In genomic region chr9:137406876-137407589, GRCh38 we compare ENCODE assay signal across 1 cellular context.
TF ChIP-seq lines count a peak whose summit lies in the region.

No MANE protein-coding gene starts in this region.

TF ChIP-seq in HEK293, 187 proteins besides CTCF, POLR2A, EP300 and RAD21 (continued from another document):
- TF ChIP-seq HOXA7 (CRISPR knock-in tag; IDR thresholded peaks at IDR 0.05; ENCODE audit: borderline replicate concordance) (no peak), ZNF266 (tag by site-specific recombination; IDR thresholded peaks at IDR 0.05; ENCODE audit: low read depth) (no peak), REPIN1 (tag by site-specific recombination; IDR thresholded peaks at IDR 0.05; ENCODE audit: low read depth) (no peak), ZSCAN4 (tag by site-specific recombination; IDR thresholded peaks at IDR 0.05) (no peak), ZNF530 (tag by site-specific recombination; IDR thresholded peaks at IDR 0.05; ENCODE audit: low read depth) (no peak), ZBTB17 (tag by site-specific recombination; IDR thresholded peaks at IDR 0.05) (peak; percentile 25; the same call in 1 of the 2 replicates), ELK4 (IDR thresholded peaks at IDR 0.05; ENCODE audit: borderline replicate concordance, low read depth, low read length) (no peak), ZNF664 (tag by site-specific recombination; IDR thresholded peaks at IDR 0.05) (no peak), ZNF692 (tag by site-specific recombination; IDR thresholded peaks at IDR 0.05) (no peak), ZNF830 (tag by site-specific recombination; IDR thresholded peaks at IDR 0.05; ENCODE audit: low read depth) (no peak), ZBTB26 (tag by site-specific recombination; optimal IDR thresholded peaks at IDR 0.05) (peak; percentile 21), TSHZ1 (tag by site-specific recombination; IDR thresholded peaks at IDR 0.05; ENCODE audit: borderline replicate concordance) (no peak), SETDB1 (IDR thresholded peaks at IDR 0.05; ENCODE audit: insufficient read length, low read length) (no peak), ZNF600 (tag by site-specific recombination; IDR thresholded peaks at IDR 0.05) (no peak), ZNF214 (tag by site-specific recombination; IDR thresholded peaks at IDR 0.05; ENCODE audit: borderline replicate concordance) (no peak), ZNF488 (tag by site-specific recombination; IDR thresholded peaks at IDR 0.05) (no peak), ZNF585B (tag by site-specific recombination; IDR thresholded peaks at IDR 0.05) (peak; percentile 36; the same call in 1 of the 2 replicates), ZNF658 (tag by site-specific recombination; IDR thresholded peaks at IDR 0.05) (no peak), SP7 (tag by site-specific recombination; IDR thresholded peaks at IDR 0.05) (no peak), PRDM1 (tag by site-specific recombination; IDR thresholded peaks at IDR 0.05) (no peak), ZNF394 (tag by site-specific recombination; IDR thresholded peaks at IDR 0.05; ENCODE audit: borderline replicate concordance) (no peak), ZBTB8A (tag by site-specific recombination; IDR thresholded peaks at IDR 0.05) (no peak), ZFHX2 (tag by site-specific recombination; conservative IDR thresholded peaks at IDR 0.05) (peak; percentile 61), INSM2 (tag by site-specific recombination; IDR thresholded peaks at IDR 0.05) (no peak), ZNF792 (tag by site-specific recombination; IDR thresholded peaks at IDR 0.05) (no peak), BCL11B (tag by site-specific recombination; IDR thresholded peaks at IDR 0.05; ENCODE audit: low read depth) (no peak), MZF1 (tag by site-specific recombination; IDR thresholded peaks at IDR 0.05; ENCODE audit: borderline replicate concordance) (no peak), GLIS2 (tag by site-specific recombination; IDR thresholded peaks at IDR 0.05) (peak; percentile 71)
TF ChIP-seq in HEK293: peak in this region for 13.
